Comparison of ENCODE assay signal across 1 cellular context in genomic region chr2:10566021-10566420, GRCh38.
TF ChIP-seq lines count a peak whose summit lies in the region.

No MANE protein-coding gene starts in this region.

TF ChIP-seq in SK-N-SH treated with all-trans-retinoic acid at 6 μM for 48 hours, 23 proteins besides CTCF, POLR2A, EP300 and RAD21 (continued from another document):
- TF ChIP-seq, protein P1, sequence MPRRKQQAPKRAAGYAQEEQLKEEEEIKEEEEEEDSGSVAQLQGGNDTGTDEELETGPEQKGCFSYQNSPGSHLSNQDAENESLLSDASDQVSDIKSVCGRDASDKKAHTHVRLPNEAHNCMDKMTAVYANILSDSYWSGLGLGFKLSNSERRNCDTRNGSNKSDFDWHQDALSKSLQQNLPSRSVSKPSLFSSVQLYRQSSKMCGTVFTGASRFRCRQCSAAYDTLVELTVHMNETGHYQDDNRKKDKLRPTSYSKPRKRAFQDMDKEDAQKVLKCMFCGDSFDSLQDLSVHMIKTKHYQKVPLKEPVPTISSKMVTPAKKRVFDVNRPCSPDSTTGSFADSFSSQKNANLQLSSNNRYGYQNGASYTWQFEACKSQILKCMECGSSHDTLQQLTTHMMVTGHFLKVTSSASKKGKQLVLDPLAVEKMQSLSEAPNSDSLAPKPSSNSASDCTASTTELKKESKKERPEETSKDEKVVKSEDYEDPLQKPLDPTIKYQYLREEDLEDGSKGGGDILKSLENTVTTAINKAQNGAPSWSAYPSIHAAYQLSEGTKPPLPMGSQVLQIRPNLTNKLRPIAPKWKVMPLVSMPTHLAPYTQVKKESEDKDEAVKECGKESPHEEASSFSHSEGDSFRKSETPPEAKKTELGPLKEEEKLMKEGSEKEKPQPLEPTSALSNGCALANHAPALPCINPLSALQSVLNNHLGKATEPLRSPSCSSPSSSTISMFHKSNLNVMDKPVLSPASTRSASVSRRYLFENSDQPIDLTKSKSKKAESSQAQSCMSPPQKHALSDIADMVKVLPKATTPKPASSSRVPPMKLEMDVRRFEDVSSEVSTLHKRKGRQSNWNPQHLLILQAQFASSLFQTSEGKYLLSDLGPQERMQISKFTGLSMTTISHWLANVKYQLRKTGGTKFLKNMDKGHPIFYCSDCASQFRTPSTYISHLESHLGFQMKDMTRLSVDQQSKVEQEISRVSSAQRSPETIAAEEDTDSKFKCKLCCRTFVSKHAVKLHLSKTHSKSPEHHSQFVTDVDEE (CRISPR knock-in tag; IDR thresholded peaks at IDR 0.05): no peak
- TF ChIP-seq CSRNP3 (CRISPR knock-in tag; IDR thresholded peaks at IDR 0.05): no peak
- no peak for TF ChIP-seq BACH2 (CRISPR knock-in tag; IDR thresholded peaks at IDR 0.05; ENCODE audit: borderline replicate concordance)
TF ChIP-seq in SK-N-SH treated with all-trans-retinoic acid at 6 μM for 48 hours: peak in this region for 0.
